In the genomic region with DNA sequence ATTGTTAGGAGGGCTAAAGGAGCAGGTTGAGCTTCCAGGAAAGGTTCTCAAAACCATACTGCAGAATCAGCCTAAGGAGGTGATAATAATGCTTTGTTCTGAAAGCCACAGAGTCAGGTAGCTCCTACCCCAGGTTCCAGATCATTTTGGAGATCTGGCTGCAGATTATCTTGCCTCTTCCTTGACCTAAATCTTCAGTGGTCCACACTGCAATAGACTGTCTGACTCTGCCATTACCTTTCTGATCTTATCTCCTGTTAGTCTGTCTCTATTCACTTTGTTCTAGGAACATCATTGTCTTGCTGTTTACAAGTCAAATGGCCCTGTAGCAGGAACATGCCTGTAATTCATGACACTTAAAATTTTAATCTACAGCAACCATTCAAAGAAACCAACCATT, we compare ENCODE assay signal across 18 cellular contexts.
A peak's percentile ranks its signal among the peaks of the same experiment; 100 is the strongest.
DNase-seq lines count a peak whose midpoint lies in the region; ATAC-seq, FAIRE-seq and TF ChIP-seq lines count a peak whose summit lies in the region.
"Had no signal": no experiment of that assay in that cellular context is flagged by ENCODE, and none has a peak within 500 bp of the region (broad histone marks: within the 10 kb centered on the region; RNA-seq: fewer than 3 reads in every experiment).

No MANE protein-coding gene starts in this region.

- no peaks in the 10 kb centered on the region for H3K9me2 ChIP-seq in SU-DHL-6 (replicated peaks; ENCODE audit: insufficient read depth, low read length)

- H3K36me3 ChIP-seq in SU-DHL-6 (ENCODE audit: low read length), result peaks cover 11% of the 10 kb centered on the region
- 0 out of 3 replicates have a peak, but pooled peaks cover 2% of the 10 kb centered on the region for H3K36me3 ChIP-seq in K562 (ENCODE audit: control insufficient read depth, insufficient read depth, low read length)
- no peaks in the 10 kb centered on the region for H3K36me3 ChIP-seq in uterus
- H3K36me3 ChIP-seq: HAP-1 had no signal

- TF ChIP-seq CTCF in SU-DHL-6 (IDR thresholded peaks at IDR 0.05; ENCODE audit: insufficient read depth, low read length, poor library complexity, severe bottlenecking), result no peak
- TF ChIP-seq CTCF in K562 (IDR thresholded peaks at IDR 0.05 in 2 of 3, conservative IDR thresholded peaks at IDR 0.05 in 1 of 3; ENCODE audit: insufficient read depth in 2 of 3, low read depth in 1 of 3, low read length in 3 of 3), result no peak
- TF ChIP-seq CTCF in uterus (IDR thresholded peaks at IDR 0.05), result no peak
- TF ChIP-seq CTCF in progenitor cell of endocrine pancreas (IDR thresholded peaks at IDR 0.05; ENCODE audit: unreplicated experiment), result no peak

- H3K4me1 ChIP-seq in K562 (replicated peaks in 1 of 2; ENCODE audit: control insufficient read depth in 2 of 2, insufficient read depth in 2 of 2, low read length in 2 of 2), result peaks cover 7 to 22% of the 10 kb centered on the region in 2 experiments; a peak in 4 of 5 replicates
- H3K4me1 ChIP-seq in uterus, result no peaks in the 10 kb centered on the region
- H3K4me1 ChIP-seq: BLaER1 had no signal

- no peaks in the 10 kb centered on the region for H3K9me3 Mint-ChIP-seq in activated naive CD8-positive, alpha-beta T cell (ENCODE audit: low read depth)
- no peaks in the 10 kb centered on the region for H3K9me3 Mint-ChIP-seq in activated naive CD8-positive, alpha-beta T cell treated with anti-CD3 and anti-CD28 coated beads, Interleukin-2, amount 50 U/mL, for 24 hours
- no peaks in the 10 kb centered on the region for H3K9me3 Mint-ChIP-seq in progenitor cell of endocrine pancreas (ENCODE audit: low read depth)

- H3K4me2 ChIP-seq in SU-DHL-6 (ENCODE audit: low read depth, low read length, poor library complexity, severe bottlenecking), result no peak overlapping the region
- H3K4me2 ChIP-seq in K562 (ENCODE audit: insufficient read depth, low read length), result no peak overlapping the region
- H3K4me2 ChIP-seq: BLaER1 had no signal

- H3K27ac ChIP-seq in SU-DHL-6 (ENCODE audit: low read depth, low read length), result peak overlapping the region; percentile 4; the same call in 1 of the 2 replicates
- no peak overlapping the region for H3K27ac ChIP-seq in K562 (ENCODE audit: extremely low read depth, low read depth, low read length)
- H3K27ac ChIP-seq in uterus, result no peak overlapping the region
- H3K27ac ChIP-seq: 22Rv1, BLaER1, HL-60 had no signal

- H3K9ac ChIP-seq in SU-DHL-6 (ENCODE audit: low read length) (no peak overlapping the region), K562 (ENCODE audit: insufficient read depth in 1 of 2, low read depth in 2 of 2, low read length in 2 of 2) (no peak overlapping the region)
- H3K9ac ChIP-seq: BLaER1 had no signal

- intact Hi-C loops in K562 (cut with micrococcal nuclease), result no loop called here
- intact Hi-C loops in uterus (cut with DNase I; ENCODE audit: low total_unique reads), result no loop called here

- in situ Hi-C loops in K562 (cut with MboI), result no loop called here

- CTCF ChIA-PET in K562 (lab: Yijun Ruan, JAX; ENCODE audit: low intra/inter-chr PET ratio), result no interaction called here

- TF ChIP-seq POLR2A in K562 (conservative IDR thresholded peaks at IDR 0.05), result no peak
- TF ChIP-seq POLR2A in uterus (IDR thresholded peaks at IDR 0.05), result no peak

- H2AFZ ChIP-seq in SU-DHL-6 (ENCODE audit: low read depth, low read length, severe bottlenecking), result no peak overlapping the region
- no peak overlapping the region for H2AFZ ChIP-seq in K562 (ENCODE audit: low read depth, low read length)

- no peak overlapping the region for H3K4me3 Mint-ChIP-seq in activated naive CD8-positive, alpha-beta T cell
- H3K4me3 Mint-ChIP-seq in activated naive CD8-positive, alpha-beta T cell treated with anti-CD3 and anti-CD28 coated beads, Interleukin-2, amount 50 U/mL, for 24 hours, result no peak overlapping the region
- no peak overlapping the region for H3K4me3 Mint-ChIP-seq in progenitor cell of endocrine pancreas (ENCODE audit: low read depth)
- H3K4me3 Mint-ChIP-seq: CD14-positive monocyte; CD4-positive, alpha-beta memory T cell had no signal

- no peak for ATAC-seq in activated naive CD8-positive, alpha-beta T cell treated with anti-CD3 and anti-CD28 coated beads, Interleukin-2, amount 50 U/mL, for 24 hours
- no peak for ATAC-seq in K562
- no peak for ATAC-seq in stimulated activated naive CD8-positive, alpha-beta T cell treated with anti-CD3 and anti-CD28 coated beads, Interleukin-15, Interleukin-2, amounts not matched to agents 100 U/mL and 50 U/mL, for 24 hours

- POLR2A ChIA-PET in K562 (lab: Yijun Ruan, JAX), result interaction anchor here (0.7 to 0.9 kb wide), 2 partner anchors 75 to 1762 kb away, joined by 3 read pairs; no protein-coding TSS in a partner anchor

- TF ChIP-seq RAD21 in K562 (CRISPR knock-in tag; conservative IDR thresholded peaks at IDR 0.05 in 1 of 2, IDR thresholded peaks at IDR 0.05 in 1 of 2), result no peak

- TF ChIP-seq EP300 in K562 (IDR thresholded peaks at IDR 0.05; ENCODE audit: low read length), result no peak

- H3K36me3 Mint-ChIP-seq in activated naive CD8-positive, alpha-beta T cell, result peaks cover 2% of the 10 kb centered on the region
- H3K36me3 Mint-ChIP-seq in activated naive CD8-positive, alpha-beta T cell treated with anti-CD3 and anti-CD28 coated beads, Interleukin-2, amount 50 U/mL, for 24 hours (ENCODE audit: low read depth), result peaks cover 8% of the 10 kb centered on the region
- no peaks in the 10 kb centered on the region for H3K36me3 Mint-ChIP-seq in progenitor cell of endocrine pancreas (ENCODE audit: insufficient read depth)

- no peaks in the 10 kb centered on the region for H3K27me3 Mint-ChIP-seq in activated naive CD8-positive, alpha-beta T cell
- H3K27me3 Mint-ChIP-seq in activated naive CD8-positive, alpha-beta T cell treated with anti-CD3 and anti-CD28 coated beads, Interleukin-2, amount 50 U/mL, for 24 hours, result no peaks in the 10 kb centered on the region
- H3K27me3 Mint-ChIP-seq in progenitor cell of endocrine pancreas, result no peaks in the 10 kb centered on the region
- H3K27me3 Mint-ChIP-seq: CD4-positive, alpha-beta memory T cell had no signal

- H3K27ac Mint-ChIP-seq in activated naive CD8-positive, alpha-beta T cell, result peak overlapping the region; percentile 25
- no peak overlapping the region for H3K27ac Mint-ChIP-seq in activated naive CD8-positive, alpha-beta T cell treated with anti-CD3 and anti-CD28 coated beads, Interleukin-2, amount 50 U/mL, for 24 hours
- no peak overlapping the region for H3K27ac Mint-ChIP-seq in progenitor cell of endocrine pancreas
- H3K27ac Mint-ChIP-seq: CD14-positive monocyte had no signal

- H4K20me1 ChIP-seq in SU-DHL-6 (ENCODE audit: low read depth, low read length) (no peaks in the 10 kb centered on the region; the same call in 1 of the 2 replicates), K562 (replicated peaks; ENCODE audit: control insufficient read depth, insufficient read depth, low read length) (no peaks in the 10 kb centered on the region)

- peaks cover 93% of the 10 kb centered on the region for H3K79me2 ChIP-seq in SU-DHL-6 (ENCODE audit: insufficient read depth, low read length)
- H3K79me2 ChIP-seq in K562 (ENCODE audit: control insufficient read depth, insufficient read depth, low read length), result peaks cover 50% of the 10 kb centered on the region

- BruUV-seq in K562 (replicated peaks; lab: Mats Ljungman, UMichigan), result no TSS peak

- no peak for DNase-seq in activated naive CD8-positive, alpha-beta T cell treated with anti-CD3 and anti-CD28 coated beads, Interleukin-2, amount 50 U/mL, for 24 hours
- DNase-seq in K562 (ENCODE audit: extremely low read depth in 1 of 4, low spot score in 3 of 4), result no peak
- no peak for DNase-seq in stimulated activated naive CD8-positive, alpha-beta T cell treated with anti-CD3 and anti-CD28 coated beads, Interleukin-15, Interleukin-2, amounts not matched to agents 100 U/mL and 50 U/mL, for 24 hours
- no peak for DNase-seq in uterus
- no peak for DNase-seq in progenitor cell of endocrine pancreas (ENCODE audit: low spot score, unreplicated experiment)
- no peak for DNase-seq in central memory CD4-positive, alpha-beta T cell
- DNase-seq: CD4-positive, alpha-beta memory T cell; DMS153; DMS79; GF-D8 had no signal

- H3K4me3 ChIP-seq in SU-DHL-6 (ENCODE audit: insufficient read depth, low read length, poor library complexity, severe bottlenecking), result no peak overlapping the region
- H3K4me3 ChIP-seq in K562, result no peak overlapping the region
- no peak overlapping the region for H3K4me3 ChIP-seq in uterus
- H3K4me3 ChIP-seq: BLaER1, HAP-1 had no signal

- FAIRE-seq in K562 (lab: Jason Lieb, UNC), result no peak
- FAIRE-seq: H1 had no signal

- H3K9me1 ChIP-seq in K562 (ENCODE audit: control insufficient read depth, insufficient read depth, low read length), result no peaks in the 10 kb centered on the region

- peaks cover 8% of the 10 kb centered on the region; the same call in 1 of the 2 replicates for H3F3A ChIP-seq in SU-DHL-6 (ENCODE audit: insufficient read depth)

- H3K27me3 ChIP-seq in SU-DHL-6 (ENCODE audit: low read length), result no peaks in the 10 kb centered on the region
- no peaks in the 10 kb centered on the region for H3K27me3 ChIP-seq in K562 (ENCODE audit: control insufficient read depth in 2 of 2, insufficient read depth in 2 of 2, low read length in 2 of 2)
- H3K27me3 ChIP-seq in uterus, result no peaks in the 10 kb centered on the region
- H3K27me3 ChIP-seq: BLaER1 had no signal

- H3K9me3 ChIP-seq in SU-DHL-6 (ENCODE audit: insufficient read depth, low read length), result no peaks in the 10 kb centered on the region
- H3K9me3 ChIP-seq in K562 (replicated peaks; ENCODE audit: control insufficient read depth, insufficient read depth, low read depth, low read length), result no peaks in the 10 kb centered on the region; the same call in 1 of the 2 replicates
- H3K9me3 ChIP-seq in uterus, result no peaks in the 10 kb centered on the region
- H3K9me3 ChIP-seq: HAP-1 had no signal

- H3K4me1 Mint-ChIP-seq in activated naive CD8-positive, alpha-beta T cell (ENCODE audit: low read depth), result peaks cover 2% of the 10 kb centered on the region
- peaks cover 3% of the 10 kb centered on the region for H3K4me1 Mint-ChIP-seq in activated naive CD8-positive, alpha-beta T cell treated with anti-CD3 and anti-CD28 coated beads, Interleukin-2, amount 50 U/mL, for 24 hours
- H3K4me1 Mint-ChIP-seq in progenitor cell of endocrine pancreas (ENCODE audit: low read depth), result no peaks in the 10 kb centered on the region
- H3K4me1 Mint-ChIP-seq: CD14-positive monocyte had no signal
